28 cellular contexts compared by ENCODE assay signal in the genomic region with DNA sequence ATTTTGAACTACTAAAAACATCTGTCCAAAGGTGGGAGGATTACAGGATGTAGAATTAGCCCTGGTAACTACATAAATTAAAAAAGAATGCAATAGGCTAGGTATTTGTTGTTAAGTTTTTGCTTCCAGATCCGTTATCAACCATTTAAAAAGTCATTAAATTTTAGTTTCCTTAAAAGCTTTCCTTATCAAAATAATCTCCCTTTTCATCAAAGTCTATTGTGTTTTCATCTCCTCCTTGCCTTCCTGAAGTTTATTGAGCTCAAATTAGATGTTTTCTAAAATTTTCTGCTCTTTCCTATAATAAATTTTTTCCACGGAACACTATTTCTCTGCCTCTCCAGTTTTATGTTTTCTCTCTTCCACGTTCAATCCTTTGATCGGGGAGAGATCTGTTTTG.
"Had no signal": no experiment of that assay in that cellular context is flagged by ENCODE, and none has a peak within 500 bp of the region (broad histone marks: within the 10 kb centered on the region; RNA-seq: fewer than 3 reads in every experiment).

No MANE protein-coding gene starts in this region.

- H3K36me3 ChIP-seq: neural progenitor cell, ovary, right lobe of liver, sigmoid colon, stomach, thoracic aorta, thyroid gland, tibial nerve, upper lobe of left lung, vagina had no signal

- H3K4me1 ChIP-seq: parathyroid adenoma, psoas muscle, right lobe of liver, sigmoid colon, stomach, thyroid gland, tibial nerve, upper lobe of left lung, vagina had no signal

- H3K4me1 Mint-ChIP-seq: stimulated activated effector memory CD8-positive, alpha-beta T cell treated with anti-CD3 and anti-CD28 coated beads, Interleukin-12 subunit alpha, Interleukin-12 subunit beta, amount 100 ng/mL, for 72 hours; stimulated activated naive B cell treated with anti-CD40 and anti-IgM and Interleukin-4, amounts not matched to agents 10 μg/mL and 1 μg/mL and 100 μg/mL, for 72 hours had no signal

- H3K9me3 ChIP-seq: ovary, right lobe of liver, thyroid gland, vagina had no signal

- H3K27ac Mint-ChIP-seq: neural progenitor cell; progenitor cell of endocrine pancreas; stimulated activated effector memory CD8-positive, alpha-beta T cell treated with anti-CD3 and anti-CD28 coated beads, Interleukin-12 subunit alpha, Interleukin-12 subunit beta, amount 100 ng/mL, for 72 hours; stimulated activated naive B cell treated with anti-CD40 and anti-IgM and Interleukin-4, amounts not matched to agents 10 μg/mL and 1 μg/mL and 100 μg/mL, for 72 hours; stimulated activated naive CD8-positive, alpha-beta T cell treated with anti-CD3 and anti-CD28 coated beads, Interleukin-15, Interleukin-2, amounts not matched to agents 100 ng/mL and 50 ng/mL, for 24 hours had no signal

- H3K4me2 ChIP-seq: neural progenitor cell had no signal

- DNase-seq: occipital lobe; ovary; posterior cingulate gyrus; psoas muscle; right cardiac atrium; right lobe of liver; sigmoid colon; small intestine; stimulated activated CD4-positive, alpha-beta T cell treated with anti-CD3 and anti-CD28 coated beads, Interleukin-15, amount 100 ng/mL, for 24 hours; stimulated activated CD4-positive, alpha-beta T cell treated with anti-CD3 and anti-CD28 coated beads, Interleukin-2, amount 100 ng/mL, for 24 hours; stimulated activated CD4-positive, alpha-beta T cell treated with anti-CD3 and anti-CD28 coated beads, Interleukin-2, amount 100 ng/mL, for 48 hours; stimulated activated CD4-positive, alpha-beta T cell treated with anti-CD3 and anti-CD28 coated beads, Interleukin-4, amount 100 ng/mL, for 24 hours; stimulated activated naive B cell treated with anti-CD40 and anti-IgM and Interleukin-4, amounts not matched to agents 10 μg/mL and 1 μg/mL and 100 μg/mL, for 72 hours; stimulated activated naive CD4-positive, alpha-beta T cell treated with Interleukin-2 at 50 U/mL for 16 hours; stomach; thyroid gland; trophoblast cell; upper lobe of left lung had no signal

- H3K9ac ChIP-seq: neural progenitor cell, parathyroid adenoma had no signal

- H2AFZ ChIP-seq: neural progenitor cell, parathyroid adenoma had no signal

- H3K36me3 Mint-ChIP-seq: neural progenitor cell; stimulated activated effector memory CD8-positive, alpha-beta T cell treated with anti-CD3 and anti-CD28 coated beads, Interleukin-12 subunit alpha, Interleukin-12 subunit beta, amount 100 ng/mL, for 72 hours; stimulated activated naive B cell treated with anti-CD40 and anti-IgM and Interleukin-4, amounts not matched to agents 10 μg/mL and 1 μg/mL and 100 μg/mL, for 72 hours had no signal

- FAIRE-seq: small intestine, urothelium cell line had no signal

- H3K79me2 ChIP-seq: parathyroid adenoma had no signal

- H3K27me3 Mint-ChIP-seq: progenitor cell of endocrine pancreas had no signal

- H3K4me3 ChIP-seq: neural progenitor cell, ovary, psoas muscle, right lobe of liver, sigmoid colon, stomach, thoracic aorta, thyroid gland, tibial nerve, upper lobe of left lung, vagina had no signal

- H3K4me3 Mint-ChIP-seq: nephron; neural progenitor cell; stimulated activated effector memory CD8-positive, alpha-beta T cell treated with anti-CD3 and anti-CD28 coated beads, Interleukin-12 subunit alpha, Interleukin-12 subunit beta, amount 100 ng/mL, for 72 hours; stimulated activated naive B cell treated with anti-CD40 and anti-IgM and Interleukin-4, amounts not matched to agents 10 μg/mL and 1 μg/mL and 100 μg/mL, for 72 hours; stimulated activated naive CD8-positive, alpha-beta T cell treated with anti-CD3 and anti-CD28 coated beads, Interleukin-15, Interleukin-2, amounts not matched to agents 100 ng/mL and 50 ng/mL, for 24 hours had no signal

- H3K27me3 ChIP-seq: neural progenitor cell, ovary, right lobe of liver, sigmoid colon, stomach, thyroid gland, tibial nerve, upper lobe of left lung, vagina had no signal

- ATAC-seq: psoas muscle; right cardiac atrium; right lobe of liver; stimulated activated effector memory CD8-positive, alpha-beta T cell treated with anti-CD3 and anti-CD28 coated beads, Interleukin-12 subunit alpha, Interleukin-12 subunit beta, amount 100 ng/mL, for 72 hours; stimulated activated naive B cell treated with anti-CD40 and anti-IgM and Interleukin-4, amounts not matched to agents 10 μg/mL and 1 μg/mL and 100 μg/mL, for 72 hours had no signal

- H3K27ac ChIP-seq: neural progenitor cell, ovary, parathyroid adenoma, psoas muscle, right lobe of liver, sigmoid colon, stomach, thoracic aorta, thyroid gland, tibial nerve, upper lobe of left lung, vagina had no signal
